ENCODE assay signal across 8 cellular contexts in the genomic region with DNA sequence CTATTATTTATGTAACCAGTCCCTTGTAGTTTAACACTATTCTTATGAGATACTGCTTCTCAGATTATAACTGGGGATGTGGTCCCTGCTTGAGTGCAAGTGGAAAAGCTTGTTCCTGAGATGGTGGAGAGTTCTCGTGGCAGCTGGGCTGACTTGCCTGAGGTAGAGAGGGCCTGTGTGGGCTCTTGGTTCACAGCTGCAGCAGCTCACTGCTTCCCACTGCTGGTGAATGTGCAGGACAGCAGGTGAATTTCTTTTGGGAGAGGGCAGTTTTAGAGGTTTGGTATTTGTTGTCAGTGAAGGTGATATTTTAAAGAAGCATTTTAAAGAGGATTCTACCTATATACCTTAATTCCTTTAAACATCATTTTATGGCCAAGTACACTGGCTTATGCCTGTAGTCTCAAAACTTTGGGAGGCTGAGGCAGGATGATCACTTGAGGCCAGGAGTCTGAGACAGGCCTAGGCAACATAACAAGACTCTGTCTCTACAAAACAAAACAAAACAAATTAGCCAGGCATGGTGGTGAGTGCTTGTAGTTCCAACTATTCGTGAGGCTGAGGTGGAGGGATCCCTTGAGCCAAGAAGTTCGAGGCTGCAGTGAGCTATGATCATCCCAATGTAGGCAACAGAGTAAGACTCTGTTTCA.
DNase-seq lines count a peak whose midpoint lies in the region; ATAC-seq and TF ChIP-seq lines count a peak whose summit lies in the region.

No MANE protein-coding gene starts in this region.

- H3K9me1 ChIP-seq in IMR-90 (ENCODE audit: insufficient read depth, low read length): 0 out of 2 replicates have a peak, but pooled peaks cover 1% of the 10 kb centered on the region

- no peak overlapping the region for H2AFZ ChIP-seq in IMR-90 (replicated peaks; ENCODE audit: low read length, poor library complexity)
- no peak overlapping the region for H2AFZ ChIP-seq in OCI-LY7 (ENCODE audit: low read length)
- no peak overlapping the region for H2AFZ ChIP-seq in fibroblast of lung (ENCODE audit: low read length)
- no peak overlapping the region for H2AFZ ChIP-seq in neural progenitor cell (replicated peaks)

- BruUV-seq in IMR-90 (replicated peaks; lab: Mats Ljungman, UMichigan) (no TSS peak), OCI-LY7 (replicated peaks; lab: Mats Ljungman, UMichigan) (no TSS peak)

- no peak for TF ChIP-seq POLR2A in IMR-90 (IDR thresholded peaks at IDR 0.05; ENCODE audit: low read depth, low read length)

- H2AK9ac ChIP-seq in IMR-90 (replicated peaks; ENCODE audit: low read depth, low read length, poor library complexity): no peak overlapping the region

- H2BK120ac ChIP-seq in IMR-90 (ENCODE audit: low read depth, low read length): no peak overlapping the region

- H3K18ac ChIP-seq in IMR-90 (ENCODE audit: low read depth, low read length): no peak overlapping the region

- no peak overlapping the region for H4K5ac ChIP-seq in IMR-90 (ENCODE audit: low read depth, low read length)

- H2AK5ac ChIP-seq in IMR-90 (ENCODE audit: low read depth, low read length): no peak overlapping the region

- H4K91ac ChIP-seq in IMR-90 (ENCODE audit: insufficient read depth, low read depth, low read length): no peak overlapping the region

- no peaks in the 10 kb centered on the region for H3K27me3 ChIP-seq in IMR-90 (ENCODE audit: control insufficient read depth, insufficient read depth, low read length)
- no peaks in the 10 kb centered on the region for H3K27me3 ChIP-seq in fibroblast of lung (ENCODE audit: control insufficient read depth, insufficient read depth, low read length)
- no peaks in the 10 kb centered on the region for H3K27me3 ChIP-seq in neural progenitor cell
- no peaks in the 10 kb centered on the region for H3K27me3 ChIP-seq in thoracic aorta (replicated peaks; ENCODE audit: insufficient read depth)

- H3K23ac ChIP-seq in IMR-90 (ENCODE audit: low read depth, low read length): no peak overlapping the region

- H3K4ac ChIP-seq in IMR-90 (ENCODE audit: low read depth, low read length): no peak overlapping the region

- DNase-seq in DMS79 (lab: John Stamatoyannopoulos, UW): peak; percentile 36
- DNase-seq in IMR-90: peak; percentile 77
- DNase-seq in OCI-LY7 (ENCODE audit: low spot score): peak; percentile 83
- peak; percentile 63 for DNase-seq in activated T-cell treated with anti-CD3 and anti-CD28 coated beads, Interleukin-2, amount 50 U/mL, for 1 hour
- peak; percentile 59 to 80 for DNase-seq in fibroblast of lung (ENCODE audit: low read depth in 2 of 2)
- peak; percentile 86 for DNase-seq in neural progenitor cell (ENCODE audit: low spot score)
- no peak for DNase-seq in thoracic aorta (ENCODE audit: low spot score)

- H3K4me3 ChIP-seq in IMR-90 (ENCODE audit: insufficient read depth, low read depth, low read length) (no peak overlapping the region), OCI-LY7 (ENCODE audit: low read depth, low read length, poor library complexity, severe bottlenecking) (no peak overlapping the region), fibroblast of lung (replicated peaks in 1 of 4; ENCODE audit: control extremely low read depth in 1 of 4, insufficient read depth in 1 of 4, low read depth in 3 of 4, low read length in 4 of 4) (no peak overlapping the region), neural progenitor cell (no peak overlapping the region), thoracic aorta (no peak overlapping the region)

- H3K56ac ChIP-seq in IMR-90 (ENCODE audit: extremely low read depth, insufficient read depth, low read length): no peak overlapping the region

- no peak overlapping the region for H2BK20ac ChIP-seq in IMR-90 (ENCODE audit: low read depth, low read length)

- WGBS in IMR-90 (ENCODE audit: extremely low coverage in 2 of 2, insufficient read length in 1 of 2), 2 experiments: no CpG with 5 or more reads among the region's 3 CpGs

- H4K20me1 ChIP-seq in IMR-90 (ENCODE audit: insufficient read depth, low read length): no peaks in the 10 kb centered on the region; the same call in 1 of the 2 replicates
- H4K20me1 ChIP-seq in OCI-LY7 (ENCODE audit: insufficient read depth, low read length): peaks cover 9% of the 10 kb centered on the region; the same call in 1 of the 2 replicates
- H4K20me1 ChIP-seq in fibroblast of lung (ENCODE audit: control insufficient read depth, extremely low read depth, insufficient read depth, low read length): no peaks in the 10 kb centered on the region
- peaks cover 16% of the 10 kb centered on the region for H4K20me1 ChIP-seq in neural progenitor cell (ENCODE audit: low read depth)

- ATAC-seq in GM21528 (IDR thresholded peaks at IDR 0.05; ENCODE audit: low FRiP score, unreplicated experiment) (peak; percentile 79), IMR-90 (ENCODE audit: low read depth) (peak; percentile 98), thoracic aorta (ENCODE audit: insufficient number of reproducible peaks, low FRiP score, low read depth) (no peak)

- dilution Hi-C loops in IMR-90 (cut with HindIII; ENCODE audit: low sequenced_read_pairs, unreplicated experiment): no loop called here

- H3F3A ChIP-seq in neural progenitor cell (ENCODE audit: low read depth): peaks cover 24% of the 10 kb centered on the region

- H3K9me3 Mint-ChIP-seq in neural progenitor cell: no peaks in the 10 kb centered on the region

- peak; percentile 96 for TF ChIP-seq RAD21 in IMR-90 (IDR thresholded peaks at IDR 0.05; ENCODE audit: low read length)

- no peak overlapping the region for H2BK5ac ChIP-seq in IMR-90 (ENCODE audit: low read depth, low read length, poor library complexity, severe bottlenecking)

- in situ Hi-C loops in IMR-90 (cut with MboI; ENCODE audit: low sequenced_read_pairs): loop anchor here (10.0 to 25.0 kb wide), 2 partner anchors 168 to 801 kb away; a partner anchor contains a TSS

- intact Hi-C loops in IMR-90 (cut with micrococcal nuclease) (loop anchor here (1.0 to 10.0 kb wide), 4 partner anchors 150 to 566 kb away; a partner anchor contains a TSS), OCI-LY7 (cut with micrococcal nuclease; ENCODE audit: unreplicated experiment) (loop anchor here (1.0 to 10.0 kb wide), 4 partner anchors 96 to 298 kb away; a partner anchor contains a TSS)

- H3K27ac ChIP-seq in IMR-90 (ENCODE audit: insufficient read depth, low read length): no peak overlapping the region
- no peak overlapping the region for H3K27ac ChIP-seq in OCI-LY7 (ENCODE audit: low read depth, low read length, poor library complexity, severe bottlenecking)
- H3K27ac ChIP-seq in fibroblast of lung (ENCODE audit: insufficient read depth, low read length): no peak overlapping the region
- H3K27ac ChIP-seq in neural progenitor cell: no peak overlapping the region
- H3K27ac ChIP-seq in thoracic aorta: no peak overlapping the region

- H3K36me3 Mint-ChIP-seq in neural progenitor cell: peaks cover 9% of the 10 kb centered on the region

- H3K14ac ChIP-seq in IMR-90 (replicated peaks; ENCODE audit: low read depth, low read length): no peak overlapping the region

- no peaks in the 10 kb centered on the region for H3K9me3 ChIP-seq in IMR-90 (ENCODE audit: control insufficient read depth, insufficient read depth, low read length)
- no peaks in the 10 kb centered on the region for H3K9me3 ChIP-seq in OCI-LY7 (ENCODE audit: low read length)
- no peaks in the 10 kb centered on the region for H3K9me3 ChIP-seq in fibroblast of lung (ENCODE audit: control insufficient read depth, insufficient read depth, low read depth, low read length)
- no peaks in the 10 kb centered on the region for H3K9me3 ChIP-seq in neural progenitor cell (ENCODE audit: low read depth)
- no peaks in the 10 kb centered on the region for H3K9me3 ChIP-seq in thoracic aorta

- CTCF ChIA-PET in IMR-90 (lab: Yijun Ruan, JAX): interaction anchor here (0.6 to 1.6 kb wide), 17 partner anchors 9 to 316 kb away, joined by 3 to 7 read pairs (median 3); no protein-coding TSS in a partner anchor
- CTCF ChIA-PET in OCI-LY7 (lab: Charles Lee; ENCODE audit: unreplicated experiment): interaction anchor here (1.2 kb wide), 1 partner anchor 14 kb away, joined by 4 read pairs; no protein-coding TSS in a partner anchor

- H3K9ac ChIP-seq in IMR-90 (ENCODE audit: low read depth, low read length) (no peak overlapping the region), fibroblast of lung (ENCODE audit: insufficient read depth, low read length) (no peak overlapping the region), neural progenitor cell (no peak overlapping the region)

- H3K36me3 ChIP-seq in IMR-90 (ENCODE audit: control insufficient read depth, insufficient read depth, low read length) (peaks cover 4% of the 10 kb centered on the region), OCI-LY7 (ENCODE audit: insufficient read depth, low read length) (peaks cover 86% of the 10 kb centered on the region), fibroblast of lung (ENCODE audit: control insufficient read depth, insufficient read depth, low read length) (no peaks in the 10 kb centered on the region), neural progenitor cell (peaks cover 2% of the 10 kb centered on the region), thoracic aorta (no peaks in the 10 kb centered on the region)

- H3K4me1 ChIP-seq in IMR-90 (ENCODE audit: control insufficient read depth, insufficient read depth, low read length) (no peaks in the 10 kb centered on the region), OCI-LY7 (ENCODE audit: insufficient read depth, low read length, poor library complexity, severe bottlenecking) (peaks cover 9% of the 10 kb centered on the region), fibroblast of lung (ENCODE audit: control insufficient read depth, extremely low read depth, insufficient read depth, low read length) (no peaks in the 10 kb centered on the region), neural progenitor cell (peaks cover 10% of the 10 kb centered on the region), thoracic aorta (ENCODE audit: control insufficient read depth in 1 of 2, low read depth in 2 of 2) (no peaks in the 10 kb centered on the region)

- TF ChIP-seq CTCF in IMR-90 (conservative IDR thresholded peaks at IDR 0.05; ENCODE audit: low read depth, low read length) (peak; percentile 97), OCI-LY7 (conservative IDR thresholded peaks at IDR 0.05; ENCODE audit: low read length) (peak; percentile 99), fibroblast of lung (conservative IDR thresholded peaks at IDR 0.05 in 1 of 2, IDR thresholded peaks at IDR 0.05 in 1 of 2; ENCODE audit: low read depth in 1 of 2, low read length in 2 of 2) (peak; percentile 100), neural progenitor cell (IDR thresholded peaks at IDR 0.05) (peak; percentile 98), thoracic aorta (IDR thresholded peaks at IDR 0.05) (peak; percentile 96)

- no peak overlapping the region for H2BK15ac ChIP-seq in IMR-90 (ENCODE audit: low read depth, low read length)

- peaks cover 41% of the 10 kb centered on the region; the same call in 1 of the 2 replicates for H3K79me2 ChIP-seq in OCI-LY7 (ENCODE audit: insufficient read depth, low read depth, low read length)
- no peaks in the 10 kb centered on the region for H3K79me2 ChIP-seq in fibroblast of lung (ENCODE audit: control insufficient read depth, insufficient read depth, low read length)
- peaks cover 66% of the 10 kb centered on the region for H3K79me2 ChIP-seq in neural progenitor cell (ENCODE audit: low read depth)

- peaks cover 0 to 4% of the 10 kb centered on the region in 2 experiments; a peak in 2 of 4 replicates for H3K79me1 ChIP-seq in IMR-90 (ENCODE audit: low read depth in 1 of 2, low read length in 2 of 2)

- peaks cover 6% of the 10 kb centered on the region for H3K4me1 Mint-ChIP-seq in neural progenitor cell

- H3K4me2 ChIP-seq in IMR-90 (ENCODE audit: low read depth, low read length) (no peak overlapping the region), OCI-LY7 (ENCODE audit: low read length) (no peak overlapping the region), fibroblast of lung (ENCODE audit: extremely low read depth, insufficient read depth, low read length) (no peak overlapping the region), neural progenitor cell (no peak overlapping the region)

- no peak overlapping the region for H4K8ac ChIP-seq in IMR-90 (ENCODE audit: low read depth in 2 of 2, low read length in 2 of 2)

- POLR2A ChIA-PET in IMR-90 (lab: Charles Lee; ENCODE audit: unreplicated experiment): no interaction called here
- POLR2A ChIA-PET in OCI-LY7 (lab: Charles Lee): interaction anchor here (1.1 kb wide), 2 partner anchors 8 to 37 kb away, joined by 3 to 6 read pairs; no protein-coding TSS in a partner anchor

- H3K4me3 Mint-ChIP-seq in neural progenitor cell: no peak overlapping the region

- no peaks in the 10 kb centered on the region for H3K9me2 ChIP-seq in OCI-LY7 (ENCODE audit: insufficient read depth, low read length)

- H3K27me3 Mint-ChIP-seq in neural progenitor cell (ENCODE audit: insufficient read depth, low read depth): no peaks in the 10 kb centered on the region

- peak overlapping the region; percentile 9 for H3K27ac Mint-ChIP-seq in neural progenitor cell
